In the genomic region with DNA sequence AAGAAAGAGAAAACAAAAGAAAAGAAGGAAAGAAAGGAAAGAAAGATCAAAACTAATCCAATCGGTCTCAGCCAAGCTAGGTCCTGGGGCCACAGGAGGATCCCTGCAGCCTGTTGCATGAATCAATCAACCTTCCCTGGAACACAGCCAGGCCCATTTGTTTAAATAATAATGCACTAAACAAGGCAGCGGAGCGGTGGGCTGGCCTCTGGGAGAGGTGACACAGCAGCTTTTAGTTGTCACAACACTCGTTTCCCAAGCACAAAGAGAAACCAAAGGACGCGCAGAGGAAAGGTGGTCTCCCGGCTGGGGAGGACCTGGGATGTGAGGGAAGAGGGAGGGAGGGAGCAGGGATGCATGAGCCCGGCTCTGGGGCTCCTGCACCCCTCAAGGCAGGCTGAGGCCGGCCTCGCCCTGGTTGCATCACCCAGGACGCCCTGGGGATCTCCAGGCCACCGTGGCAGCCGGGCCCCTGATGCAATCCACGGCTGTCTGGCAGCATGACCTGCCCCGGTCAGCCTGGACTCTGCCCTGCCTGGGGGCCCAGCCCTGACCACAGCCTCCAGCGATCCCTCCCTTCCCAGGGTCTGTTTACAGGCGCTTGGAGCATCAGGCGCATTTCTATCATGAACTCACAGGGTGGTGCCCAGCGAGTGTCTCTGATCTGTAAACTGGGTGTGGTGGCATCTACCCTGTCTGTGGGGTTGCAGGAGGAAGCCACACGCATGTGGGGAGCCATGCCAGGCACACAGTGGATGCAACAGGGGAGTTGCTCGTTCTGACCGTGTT, we compare ENCODE assay signal across 1 cellular context.
TF ChIP-seq lines count a peak whose summit lies in the region.

No MANE protein-coding gene starts in this region.

TF ChIP-seq in K562, 482 proteins besides CTCF, POLR2A, EP300 and RAD21 (continued from another document and continues in another):
- TF ChIP-seq, protein P1, sequence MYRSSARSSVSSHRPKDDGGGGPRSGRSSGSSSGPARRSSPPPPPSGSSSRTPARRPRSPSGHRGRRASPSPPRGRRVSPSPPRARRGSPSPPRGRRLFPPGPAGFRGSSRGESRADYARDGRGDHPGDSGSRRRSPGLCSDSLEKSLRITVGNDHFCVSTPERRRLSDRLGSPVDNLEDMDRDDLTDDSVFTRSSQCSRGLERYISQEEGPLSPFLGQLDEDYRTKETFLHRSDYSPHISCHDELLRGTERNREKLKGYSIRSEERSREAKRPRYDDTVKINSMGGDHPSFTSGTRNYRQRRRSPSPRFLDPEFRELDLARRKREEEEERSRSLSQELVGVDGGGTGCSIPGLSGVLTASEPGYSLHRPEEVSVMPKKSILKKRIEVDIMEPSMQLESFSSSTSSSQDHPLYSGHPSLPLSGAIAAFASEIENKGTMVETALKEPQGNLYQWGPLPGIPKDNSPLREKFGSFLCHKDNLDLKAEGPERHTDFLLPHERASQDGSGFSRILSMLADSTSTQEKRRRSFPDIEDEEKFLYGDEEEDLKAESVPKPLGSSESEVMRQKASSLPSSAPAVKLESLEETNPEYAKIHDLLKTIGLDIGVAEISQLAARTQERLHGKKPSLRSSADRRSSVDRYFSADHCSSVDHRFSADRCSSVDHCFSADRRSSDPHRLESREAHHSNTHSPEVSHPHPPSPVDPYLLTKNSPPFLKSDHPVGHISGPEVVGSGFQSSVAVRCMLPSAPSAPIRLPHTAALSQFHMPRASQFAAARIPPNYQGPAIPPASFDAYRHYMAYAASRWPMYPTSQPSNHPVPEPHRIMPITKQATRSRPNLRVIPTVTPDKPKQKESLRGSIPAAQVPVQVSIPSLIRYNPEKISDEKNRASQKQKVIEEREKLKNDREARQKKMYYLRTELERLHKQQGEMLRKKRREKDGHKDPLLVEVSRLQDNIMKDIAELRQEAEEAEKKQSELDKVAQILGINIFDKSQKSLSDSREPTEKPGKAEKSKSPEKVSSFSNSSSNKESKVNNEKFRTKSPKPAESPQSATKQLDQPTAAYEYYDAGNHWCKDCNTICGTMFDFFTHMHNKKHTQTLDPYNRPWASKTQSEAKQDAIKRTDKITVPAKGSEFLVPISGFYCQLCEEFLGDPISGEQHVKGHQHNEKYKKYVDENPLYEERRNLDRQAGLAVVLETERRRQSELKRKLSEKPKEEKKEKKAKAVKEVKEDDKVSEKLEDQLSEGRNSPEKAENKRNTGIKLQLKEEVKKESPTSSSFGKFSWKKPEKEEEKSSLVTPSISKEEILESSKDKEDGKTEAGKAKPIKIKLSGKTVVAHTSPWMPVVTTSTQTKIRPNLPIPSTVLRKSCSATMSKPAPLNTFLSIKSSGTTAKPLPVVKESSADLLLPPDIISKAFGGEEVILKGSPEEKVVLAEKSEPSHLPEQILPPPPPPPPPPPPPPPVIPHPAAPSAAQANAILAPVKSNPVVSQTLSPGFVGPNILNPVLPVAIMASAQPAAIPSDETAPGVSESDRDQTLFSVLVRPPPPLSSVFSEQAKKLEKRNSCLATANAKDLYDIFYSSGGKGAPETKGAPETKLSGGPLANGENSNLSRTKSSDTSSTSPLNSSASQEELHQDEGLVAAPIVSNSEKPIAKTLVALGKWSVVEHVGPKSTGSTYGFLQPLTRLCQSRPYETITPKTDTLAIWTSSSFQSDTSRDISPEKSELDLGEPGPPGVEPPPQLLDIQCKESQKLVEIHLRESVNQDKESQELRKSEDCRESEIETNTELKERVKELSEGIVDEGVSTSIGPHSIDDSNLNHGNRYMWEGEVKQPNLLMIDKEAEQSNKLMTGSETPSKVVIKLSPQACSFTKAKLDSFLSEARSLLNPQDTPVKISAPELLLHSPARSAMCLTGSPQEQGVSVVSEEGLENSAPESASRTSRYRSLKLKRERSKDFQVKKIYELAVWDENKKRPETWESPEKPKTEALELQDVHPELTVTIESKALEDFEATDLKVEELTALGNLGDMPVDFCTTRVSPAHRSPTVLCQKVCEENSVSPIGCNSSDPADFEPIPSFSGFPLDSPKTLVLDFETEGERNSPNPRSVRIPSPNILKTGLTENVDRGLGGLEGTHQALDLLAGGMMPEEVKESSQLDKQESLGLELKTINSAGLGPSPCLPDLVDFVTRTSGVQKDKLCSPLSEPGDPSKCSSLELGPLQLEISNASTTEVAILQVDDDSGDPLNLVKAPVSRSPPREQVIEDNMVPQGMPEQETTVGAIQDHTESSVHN (IDR thresholded peaks at IDR 0.05; ENCODE audit: borderline replicate concordance in 1 of 2, low read depth in 1 of 2) = peak in 1 of 2 experiments; percentile 76; a peak in 1 of 4 replicates
- TF ChIP-seq ZC3H11A (IDR thresholded peaks at IDR 0.05; ENCODE audit: low read depth, low read length) = no peak
- TF ChIP-seq YY1 (IDR thresholded peaks at IDR 0.05; ENCODE audit: borderline replicate concordance in 1 of 3, control insufficient read depth in 1 of 3, extremely low read depth in 1 of 3, insufficient read depth in 3 of 3, insufficient read length in 1 of 3, insufficient replicate concordance in 2 of 3, low read depth in 1 of 3, low read length in 2 of 3) = no peak
- no peak for TF ChIP-seq CBFA2T3 (IDR thresholded peaks at IDR 0.05)
- no peak; a peak in 1 of 4 replicates for TF ChIP-seq ARNT (IDR thresholded peaks at IDR 0.05)
- TF ChIP-seq HNRNPK (IDR thresholded peaks at IDR 0.05; ENCODE audit: low read depth, low read length, poor library complexity, severe bottlenecking) = no peak
- no peak for TF ChIP-seq MYNN (IDR thresholded peaks at IDR 0.05)
- no peak for TF ChIP-seq MYNN (CRISPR knock-in tag; IDR thresholded peaks at IDR 0.05)
- no peak for TF ChIP-seq FOXA3 (CRISPR knock-in tag; conservative IDR thresholded peaks at IDR 0.05 in 1 of 2, IDR thresholded peaks at IDR 0.05 in 1 of 2)
- no peak; the same call in 1 of the 2 replicates for TF ChIP-seq HLTF (IDR thresholded peaks at IDR 0.05)
- TF ChIP-seq GABPB1 (CRISPR knock-in tag; IDR thresholded peaks at IDR 0.05) = 0 out of 2 replicates have a peak, but pooled peaks have one; percentile 32
- no peak for TF ChIP-seq SRSF9 (IDR thresholded peaks at IDR 0.05; ENCODE audit: borderline replicate concordance, low read depth, low read length)
- peak in 1 of 2 experiments; percentile 23; a peak in 1 of 4 replicates for TF ChIP-seq RCOR1 (IDR thresholded peaks at IDR 0.05; ENCODE audit: borderline replicate concordance in 1 of 2, low read depth in 2 of 2, low read length in 2 of 2)
- TF ChIP-seq CHCHD3 (CRISPR knock-in tag; IDR thresholded peaks at IDR 0.05) = no peak
- TF ChIP-seq ZBTB8A (IDR thresholded peaks at IDR 0.05; ENCODE audit: partially characterized antibody) = no peak
- TF ChIP-seq TEAD1 (CRISPR knock-in tag; IDR thresholded peaks at IDR 0.05) = no peak
- no peak; the same call in 1 of the 2 replicates for TF ChIP-seq ETV5 (CRISPR knock-in tag; IDR thresholded peaks at IDR 0.05; ENCODE audit: low read depth)
- TF ChIP-seq, protein P2, sequence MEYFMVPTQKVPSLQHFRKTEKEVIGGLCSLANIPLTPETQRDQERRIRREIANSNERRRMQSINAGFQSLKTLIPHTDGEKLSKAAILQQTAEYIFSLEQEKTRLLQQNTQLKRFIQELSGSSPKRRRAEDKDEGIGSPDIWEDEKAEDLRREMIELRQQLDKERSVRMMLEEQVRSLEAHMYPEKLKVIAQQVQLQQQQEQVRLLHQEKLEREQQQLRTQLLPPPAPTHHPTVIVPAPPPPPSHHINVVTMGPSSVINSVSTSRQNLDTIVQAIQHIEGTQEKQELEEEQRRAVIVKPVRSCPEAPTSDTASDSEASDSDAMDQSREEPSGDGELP (CRISPR knock-in tag; IDR thresholded peaks at IDR 0.05; ENCODE audit: borderline replicate concordance) = peak; percentile 86
- no peak for TF ChIP-seq RBM17 (IDR thresholded peaks at IDR 0.05; ENCODE audit: borderline replicate concordance, low read depth, low read length)
- no peak for TF ChIP-seq SIX5 (IDR thresholded peaks at IDR 0.05; ENCODE audit: borderline replicate concordance in 1 of 2, insufficient read depth in 1 of 2, low read depth in 1 of 2, low read length in 2 of 2)
- TF ChIP-seq, protein P3, sequence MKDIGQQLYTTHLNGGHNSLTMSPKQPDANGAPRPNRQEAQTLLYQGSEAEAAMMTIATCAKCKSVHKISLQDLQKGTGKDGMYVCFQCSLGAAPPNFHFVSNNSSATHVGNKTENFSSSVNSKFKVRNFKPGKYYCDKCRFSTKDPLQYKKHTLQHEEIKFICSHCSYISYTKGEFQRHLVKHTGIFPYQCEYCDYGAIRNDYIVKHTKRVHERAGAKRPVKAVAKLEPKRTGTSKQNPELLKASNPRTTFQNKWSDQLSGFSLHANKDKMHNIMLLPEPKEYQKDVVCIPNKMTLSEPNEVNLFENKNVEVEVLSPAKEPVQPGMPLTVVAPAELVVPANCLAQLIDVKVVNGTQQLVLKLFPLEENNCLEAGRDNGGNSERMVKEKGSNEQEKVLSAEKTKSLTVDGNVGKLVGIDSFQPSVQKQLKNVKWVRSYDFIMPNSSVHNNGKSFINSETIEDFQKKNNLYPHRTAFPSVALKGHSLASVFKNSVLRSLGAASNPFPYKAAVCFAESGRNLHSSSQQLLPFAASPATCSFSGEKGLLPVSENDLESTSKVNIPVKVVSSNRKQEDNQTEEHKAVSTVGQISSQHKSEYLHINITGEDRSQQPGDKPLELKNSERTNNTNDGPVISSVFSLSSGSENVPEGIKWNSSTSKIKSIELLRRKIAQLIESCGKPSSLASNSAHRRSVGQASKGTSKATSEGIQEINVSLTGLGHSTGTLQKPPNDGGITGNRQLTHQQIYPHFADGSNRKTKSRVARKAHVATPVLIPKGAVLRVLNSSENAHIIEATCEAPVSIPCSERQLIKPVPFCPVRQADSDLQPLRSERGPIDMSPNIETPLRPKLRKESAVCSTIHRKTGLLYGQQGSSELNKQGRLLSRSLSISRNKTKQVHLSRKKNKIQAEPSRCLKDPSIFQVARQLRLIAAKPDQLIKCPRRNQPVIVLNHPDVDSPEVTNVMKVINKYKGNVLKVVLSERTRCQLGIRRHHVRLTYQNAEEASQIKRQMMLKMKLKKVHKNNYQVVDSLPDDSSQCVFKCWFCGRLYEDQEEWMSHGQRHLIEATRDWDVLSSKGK (CRISPR knock-in tag; IDR thresholded peaks at IDR 0.05) = no peak
- TF ChIP-seq ZNF668 (CRISPR knock-in tag; IDR thresholded peaks at IDR 0.05) = no peak
- TF ChIP-seq SREBF1 (IDR thresholded peaks at IDR 0.05; ENCODE audit: borderline replicate concordance, low read depth, low read length) = no peak
- TF ChIP-seq NFYB (IDR thresholded peaks at IDR 0.05; ENCODE audit: extremely low read depth, insufficient read length) = no peak
- TF ChIP-seq HNRNPH1 (optimal IDR thresholded peaks at IDR 0.05; ENCODE audit: low read depth, low read length) = no peak
- TF ChIP-seq POLR2AphosphoS5 (IDR thresholded peaks at IDR 0.05; ENCODE audit: control insufficient read depth, insufficient read depth, low read depth, low read length) = 0 out of 2 replicates have a peak, but pooled peaks have one; percentile 27
- no peak for TF ChIP-seq ZFP36 (IDR thresholded peaks at IDR 0.05; ENCODE audit: low read depth, low read length, partially characterized antibody)
- TF ChIP-seq KAT2B (IDR thresholded peaks at IDR 0.05; ENCODE audit: low read depth, low read length) = no peak
- no peak; the same call in 1 of the 2 replicates for TF ChIP-seq ZNF583 (CRISPR knock-in tag; IDR thresholded peaks at IDR 0.05)
